21 cellular contexts compared by ENCODE assay signal in the genomic region with DNA sequence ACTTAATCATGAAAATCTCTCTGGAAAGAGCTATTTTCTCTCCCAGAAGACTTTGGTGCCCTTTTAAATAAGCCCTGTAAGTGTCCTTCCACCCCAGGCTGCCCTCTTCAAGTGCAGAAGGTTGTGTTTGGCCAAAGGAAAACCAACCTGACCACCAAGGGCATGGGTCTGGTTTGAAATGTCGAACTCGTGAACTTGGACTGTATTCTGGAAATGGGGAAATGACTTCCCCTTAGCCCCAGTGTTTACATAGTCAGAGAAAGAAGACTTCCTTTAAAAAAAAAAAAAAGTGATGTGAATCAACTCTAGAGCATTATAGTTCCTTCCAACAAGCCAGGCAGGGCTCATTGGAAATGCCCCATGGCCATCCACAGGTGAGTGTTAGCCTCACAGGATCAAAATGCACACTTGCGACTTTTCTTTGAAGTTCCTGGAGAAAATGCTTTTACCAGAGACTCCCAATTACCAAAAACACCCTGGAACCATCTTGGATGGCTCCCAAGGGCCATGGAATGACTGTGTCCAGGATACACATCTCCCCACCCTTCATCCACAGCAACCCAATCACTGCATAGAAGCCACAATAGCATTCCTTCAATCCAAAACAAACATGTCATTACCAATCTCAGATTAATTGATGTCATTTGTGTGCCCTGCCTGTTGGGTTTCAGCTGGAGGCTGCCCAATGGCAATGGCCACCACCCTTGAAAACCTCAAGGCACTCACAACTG.
DNase-seq lines count a peak whose midpoint lies in the region; TF ChIP-seq lines count a peak whose summit lies in the region.
"Had no signal": no experiment of that assay in that cellular context is flagged by ENCODE, and none has a peak within 500 bp of the region (broad histone marks: within the 10 kb centered on the region; RNA-seq: fewer than 3 reads in every experiment).

No MANE protein-coding gene starts in this region.

- H3K9me3 ChIP-seq in Caco-2 (no peaks in the 10 kb centered on the region), hepatocyte (ENCODE audit: low read depth) (no peaks in the 10 kb centered on the region), Peyer's patch (no peaks in the 10 kb centered on the region)
- H3K9me3 ChIP-seq: BLaER1 treated with 17β-estradiol and CSF1 and Interleukin-3, amounts not matched to agents 10 nM and 100 nM had no signal

- peaks cover 20% of the 10 kb centered on the region for H3K9me3 Mint-ChIP-seq in Caco-2 (ENCODE audit: unreplicated experiment)
- H3K9me3 Mint-ChIP-seq: CD8-positive, alpha-beta T cell had no signal

- H3K4me2 ChIP-seq in hepatocyte: no peak overlapping the region
- H3K4me2 ChIP-seq: BLaER1 treated with 17β-estradiol and CSF1 and Interleukin-3, amounts not matched to agents 10 nM and 100 nM had no signal

- DNase-seq in Caco-2: no peak
- DNase-seq in RPMI7951 (ENCODE audit: low read depth): peak; percentile 76
- DNase-seq in hepatocyte (ENCODE audit: low spot score): no peak
- peak; percentile 34 for DNase-seq in stromal cell of bone marrow (ENCODE audit: low read depth)
- no peak for DNase-seq in coronary artery (ENCODE audit: low spot score)
- DNase-seq in Peyer's patch: no peak
- DNase-seq in HEK293T (ENCODE audit: extremely low spot score): no peak
- DNase-seq: CD8-positive, alpha-beta T cell; DMS53; EL; GM23248; HCEC 1CT; NCI-H1417; NCI-H187 treated with DMSO at 0.1 percent for 48 hours; NCI-H2227 treated with DMSO at 0.1 percent for 48 hours; NCI-H510A treated with DMSO at 0.1 percent for 48 hours; NCI-H774; SIG-M5 had no signal

- no peaks in the 10 kb centered on the region for H3K9me2 ChIP-seq in hepatocyte (replicated peaks; ENCODE audit: insufficient read depth)

- POLR2A ChIA-PET in Caco-2 (lab: Charles Lee) (no interaction called here), HEK293T (lab: Yijun Ruan, JAX) (no interaction called here)

- no peaks in the 10 kb centered on the region for H3K36me3 Mint-ChIP-seq in Caco-2 (ENCODE audit: insufficient read depth, unreplicated experiment)
- H3K36me3 Mint-ChIP-seq: CD8-positive, alpha-beta T cell had no signal

- H3K4me1 ChIP-seq in Caco-2 (peaks cover 41% of the 10 kb centered on the region), hepatocyte (ENCODE audit: insufficient read depth) (peaks cover 19% of the 10 kb centered on the region), Peyer's patch (peaks cover 0 to 9% (median 0%) of the 10 kb centered on the region in 4 donors)

- H3K27me3 Mint-ChIP-seq in Caco-2 (ENCODE audit: insufficient read depth, unreplicated experiment): no peaks in the 10 kb centered on the region

- H3K27ac ChIP-seq in hepatocyte (peak overlapping the region; percentile 67), coronary artery (no peak overlapping the region), Peyer's patch (no peak overlapping the region)
- H3K27ac ChIP-seq: BLaER1 treated with 17β-estradiol and CSF1 and Interleukin-3, amounts not matched to agents 10 nM and 100 nM; GM23248; RWPE1 had no signal

- H3K4me3 ChIP-seq in Caco-2 (ENCODE audit: low read depth, low read length) (no peak overlapping the region), hepatocyte (no peak overlapping the region), coronary artery (no peak overlapping the region), Peyer's patch (no peak overlapping the region)
- H3K4me3 ChIP-seq: BLaER1 treated with 17β-estradiol and CSF1 and Interleukin-3, amounts not matched to agents 10 nM and 100 nM; GM12878; GM23248 had no signal

- intact Hi-C loops in Caco-2 (cut with micrococcal nuclease; ENCODE audit: unreplicated experiment): loop anchor here (2.0 kb wide), 1 partner anchor 41 kb away; no protein-coding TSS in a partner anchor

- no peak overlapping the region for H2AFZ ChIP-seq in hepatocyte
- H2AFZ ChIP-seq: GM23248 had no signal

- no peak overlapping the region for H3K4me3 Mint-ChIP-seq in Caco-2 (ENCODE audit: unreplicated experiment)
- H3K4me3 Mint-ChIP-seq: CD8-positive, alpha-beta T cell had no signal

- no peaks in the 10 kb centered on the region for H3K36me3 ChIP-seq in Caco-2 (ENCODE audit: control insufficient read depth, insufficient read depth, low read length)
- H3K36me3 ChIP-seq in hepatocyte (replicated peaks; ENCODE audit: insufficient read depth, low read depth): no peaks in the 10 kb centered on the region
- no peaks in the 10 kb centered on the region for H3K36me3 ChIP-seq in Peyer's patch
- H3K36me3 ChIP-seq: BLaER1 treated with 17β-estradiol and CSF1 and Interleukin-3, amounts not matched to agents 10 nM and 100 nM had no signal

- BruUV-seq in Caco-2 (replicated peaks; lab: Mats Ljungman, UMichigan): no TSS peak

- H3K4me1 Mint-ChIP-seq in Caco-2 (ENCODE audit: low read depth, unreplicated experiment): peaks cover 23% of the 10 kb centered on the region

- TF ChIP-seq CTCF in Caco-2 (IDR thresholded peaks at IDR 0.05; ENCODE audit: insufficient read depth in 1 of 2, low read depth in 1 of 2, low read length in 1 of 2, severe bottlenecking in 1 of 2, unreplicated experiment in 1 of 2) (no peak), hepatocyte (IDR thresholded peaks at IDR 0.05; ENCODE audit: poor library complexity) (no peak), coronary artery (IDR thresholded peaks at IDR 0.05) (no peak), Peyer's patch (IDR thresholded peaks at IDR 0.05) (no peak)

- WGBS in hepatocyte (ENCODE audit: low lambda C conversion rate, missing lambda C conversion rate): 94% methylated on average over 3 of the region's 3 CpGs

- no peaks in the 10 kb centered on the region for H3K27me3 ChIP-seq in Caco-2 (replicated peaks; ENCODE audit: control insufficient read depth, insufficient read depth, low read length)
- H3K27me3 ChIP-seq in hepatocyte: no peaks in the 10 kb centered on the region
- H3K27me3 ChIP-seq in Peyer's patch: no peaks in the 10 kb centered on the region
- H3K27me3 ChIP-seq: BLaER1 treated with 17β-estradiol and CSF1 and Interleukin-3, amounts not matched to agents 10 nM and 100 nM had no signal

- H4K20me1 ChIP-seq in hepatocyte (ENCODE audit: insufficient read depth, poor library complexity, severe bottlenecking): no peaks in the 10 kb centered on the region
- H4K20me1 ChIP-seq: BLaER1 treated with 17β-estradiol and CSF1 and Interleukin-3, amounts not matched to agents 10 nM and 100 nM had no signal

- TF ChIP-seq POLR2A in Peyer's patch (IDR thresholded peaks at IDR 0.05): no peak

- CTCF ChIA-PET in Caco-2 (lab: Charles Lee) (no interaction called here), HEK293T (lab: Yijun Ruan, JAX) (no interaction called here)

- H3K27ac Mint-ChIP-seq in Caco-2 (ENCODE audit: unreplicated experiment): peak overlapping the region; percentile 96
- H3K27ac Mint-ChIP-seq: CD8-positive, alpha-beta T cell had no signal

- H3K79me2 ChIP-seq in hepatocyte: no peaks in the 10 kb centered on the region

TF ChIP-seq in HEK293T, 16 proteins besides CTCF, POLR2A, EP300 and RAD21:
- no peak for TF ChIP-seq FOXK2 (IDR thresholded peaks at IDR 0.05)
- TF ChIP-seq BHLHE40 (IDR thresholded peaks at IDR 0.05; ENCODE audit: borderline replicate concordance): no peak
- no peak for TF ChIP-seq CTBP1 (IDR thresholded peaks at IDR 0.05; ENCODE audit: borderline replicate concordance)
- no peak for TF ChIP-seq FOXM1 (IDR thresholded peaks at IDR 0.05; ENCODE audit: borderline replicate concordance)
- no peak for TF ChIP-seq LEF1 (IDR thresholded peaks at IDR 0.05; ENCODE audit: borderline replicate concordance)
- TF ChIP-seq ZNF384 (IDR thresholded peaks at IDR 0.05): no peak
- TF ChIP-seq, protein P1, sequence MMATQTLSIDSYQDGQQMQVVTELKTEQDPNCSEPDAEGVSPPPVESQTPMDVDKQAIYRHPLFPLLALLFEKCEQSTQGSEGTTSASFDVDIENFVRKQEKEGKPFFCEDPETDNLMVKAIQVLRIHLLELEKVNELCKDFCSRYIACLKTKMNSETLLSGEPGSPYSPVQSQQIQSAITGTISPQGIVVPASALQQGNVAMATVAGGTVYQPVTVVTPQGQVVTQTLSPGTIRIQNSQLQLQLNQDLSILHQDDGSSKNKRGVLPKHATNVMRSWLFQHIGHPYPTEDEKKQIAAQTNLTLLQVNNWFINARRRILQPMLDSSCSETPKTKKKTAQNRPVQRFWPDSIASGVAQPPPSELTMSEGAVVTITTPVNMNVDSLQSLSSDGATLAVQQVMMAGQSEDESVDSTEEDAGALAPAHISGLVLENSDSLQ (IDR thresholded peaks at IDR 0.05): no peak
- no peak for TF ChIP-seq SUZ12 (IDR thresholded peaks at IDR 0.05)

Comparison
In these comparisons a context has a peak if more than half of its experiments do, and no peak if none do; other contexts are left out.
1. DNase-seq: peak in RPMI7951 (single experiment) and stromal cell of bone marrow (single experiment); none in Caco-2 (0 of 2), hepatocyte (single experiment), coronary artery (single experiment), Peyer's patch (0 of 3) and HEK293T (single experiment).